1 cellular context compared by ENCODE assay signal in the genomic region with DNA sequence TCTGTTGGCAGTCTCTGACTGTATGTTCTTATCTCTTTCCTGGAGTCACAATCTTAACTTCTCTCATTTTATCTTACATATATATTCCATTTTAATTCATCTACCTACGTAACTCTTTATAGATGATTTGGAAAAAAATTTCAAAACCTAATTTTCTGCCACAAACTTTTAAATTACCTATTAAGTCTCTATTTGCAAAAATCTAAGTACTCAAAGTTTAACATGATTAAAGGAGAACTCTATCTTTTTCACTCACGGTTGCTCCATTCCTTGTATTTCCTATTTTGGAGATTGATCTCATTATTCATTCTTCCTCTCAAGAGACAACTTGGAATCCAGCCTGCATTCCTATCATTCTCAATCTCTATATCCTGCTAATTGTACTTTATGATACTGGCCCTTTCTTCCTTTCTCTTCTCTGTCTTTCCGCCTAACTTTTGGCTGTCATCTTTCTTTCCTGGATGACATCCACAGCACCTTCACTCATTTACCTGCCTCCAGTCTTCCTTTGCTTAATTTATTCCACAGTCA.
TF ChIP-seq lines count a peak whose summit lies in the region.

No MANE protein-coding gene starts in this region.

TF ChIP-seq in SK-N-SH, 30 proteins besides CTCF, POLR2A, EP300 and RAD21 (continued from another document):
- TF ChIP-seq MXI1 (IDR thresholded peaks at IDR 0.05; ENCODE audit: low read depth, low read length) (no peak), TEAD4 (IDR thresholded peaks at IDR 0.05; ENCODE audit: borderline replicate concordance, insufficient read depth) (peak; percentile 76; the same call in 1 of the 2 replicates), GATA2 (CRISPR knock-in tag; IDR thresholded peaks at IDR 0.05) (no peak), NRF1 (IDR thresholded peaks at IDR 0.05; ENCODE audit: low read depth, low read length) (no peak), SMC3 (IDR thresholded peaks at IDR 0.05; ENCODE audit: low read depth, low read length) (no peak), JUND (IDR thresholded peaks at IDR 0.05) (peak; percentile 38; the same call in 1 of the 2 replicates), EZH2phosphoT487 (IDR thresholded peaks at IDR 0.05; ENCODE audit: borderline replicate concordance, low read depth) (no peak)
- TF ChIP-seq, protein P1, sequence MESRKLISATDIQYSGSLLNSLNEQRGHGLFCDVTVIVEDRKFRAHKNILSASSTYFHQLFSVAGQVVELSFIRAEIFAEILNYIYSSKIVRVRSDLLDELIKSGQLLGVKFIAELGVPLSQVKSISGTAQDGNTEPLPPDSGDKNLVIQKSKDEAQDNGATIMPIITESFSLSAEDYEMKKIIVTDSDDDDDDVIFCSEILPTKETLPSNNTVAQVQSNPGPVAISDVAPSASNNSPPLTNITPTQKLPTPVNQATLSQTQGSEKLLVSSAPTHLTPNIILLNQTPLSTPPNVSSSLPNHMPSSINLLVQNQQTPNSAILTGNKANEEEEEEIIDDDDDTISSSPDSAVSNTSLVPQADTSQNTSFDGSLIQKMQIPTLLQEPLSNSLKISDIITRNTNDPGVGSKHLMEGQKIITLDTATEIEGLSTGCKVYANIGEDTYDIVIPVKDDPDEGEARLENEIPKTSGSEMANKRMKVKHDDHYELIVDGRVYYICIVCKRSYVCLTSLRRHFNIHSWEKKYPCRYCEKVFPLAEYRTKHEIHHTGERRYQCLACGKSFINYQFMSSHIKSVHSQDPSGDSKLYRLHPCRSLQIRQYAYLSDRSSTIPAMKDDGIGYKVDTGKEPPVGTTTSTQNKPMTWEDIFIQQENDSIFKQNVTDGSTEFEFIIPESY (IDR thresholded peaks at IDR 0.05; ENCODE audit: borderline replicate concordance, low read depth) = no peak
- TF ChIP-seq, protein P2, sequence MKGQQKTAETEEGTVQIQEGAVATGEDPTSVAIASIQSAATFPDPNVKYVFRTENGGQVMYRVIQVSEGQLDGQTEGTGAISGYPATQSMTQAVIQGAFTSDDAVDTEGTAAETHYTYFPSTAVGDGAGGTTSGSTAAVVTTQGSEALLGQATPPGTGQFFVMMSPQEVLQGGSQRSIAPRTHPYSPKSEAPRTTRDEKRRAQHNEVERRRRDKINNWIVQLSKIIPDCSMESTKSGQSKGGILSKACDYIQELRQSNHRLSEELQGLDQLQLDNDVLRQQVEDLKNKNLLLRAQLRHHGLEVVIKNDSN (IDR thresholded peaks at IDR 0.05; ENCODE audit: borderline replicate concordance, low read depth) = no peak
- TF ChIP-seq, protein P3, sequence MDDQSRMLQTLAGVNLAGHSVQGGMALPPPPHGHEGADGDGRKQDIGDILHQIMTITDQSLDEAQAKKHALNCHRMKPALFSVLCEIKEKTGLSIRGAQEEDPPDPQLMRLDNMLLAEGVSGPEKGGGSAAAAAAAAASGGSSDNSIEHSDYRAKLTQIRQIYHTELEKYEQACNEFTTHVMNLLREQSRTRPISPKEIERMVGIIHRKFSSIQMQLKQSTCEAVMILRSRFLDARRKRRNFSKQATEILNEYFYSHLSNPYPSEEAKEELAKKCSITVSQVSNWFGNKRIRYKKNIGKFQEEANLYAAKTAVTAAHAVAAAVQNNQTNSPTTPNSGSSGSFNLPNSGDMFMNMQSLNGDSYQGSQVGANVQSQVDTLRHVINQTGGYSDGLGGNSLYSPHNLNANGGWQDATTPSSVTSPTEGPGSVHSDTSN (IDR thresholded peaks at IDR 0.05) = peak; percentile 92
TF ChIP-seq in SK-N-SH: peak in this region for 9.
